In genomic region chr10:60099998-60100747, GRCh38 we compare ENCODE assay signal across 9 cellular contexts.
DNase-seq lines count a peak whose midpoint lies in the region; ATAC-seq and TF ChIP-seq lines count a peak whose summit lies in the region.
"Had no signal": no experiment of that assay in that cellular context is flagged by ENCODE, and none has a peak within 500 bp of the region (broad histone marks: within the 10 kb centered on the region; RNA-seq: fewer than 3 reads in every experiment).

No MANE protein-coding gene starts in this region.

- H3K27me3 ChIP-seq in BE2C (no peaks in the 10 kb centered on the region), heart left ventricle (no peaks in the 10 kb centered on the region)

- DNase-seq in BE2C (peak; percentile 10), NCI-H1092 treated with DMSO at 0.1 percent for 48 hours (lab: John Stamatoyannopoulos, UW) (peak; percentile 8), activated B cell treated with CpG ODN at 0.5 μM for 24 hours (no peak), heart left ventricle (no peak), renal cortical epithelial cell (ENCODE audit: low read depth) (peak; percentile 65), NCI-H187 treated with DMSO at 0.1 percent for 48 hours (lab: John Stamatoyannopoulos, UW) (no peak), SHP77 treated with DMSO at 0.1 percent for 48 hours (lab: John Stamatoyannopoulos, UW) (no peak)

- ATAC-seq in GM18868 (IDR thresholded peaks at IDR 0.05; ENCODE audit: unreplicated experiment) (peak; percentile 49), activated B cell treated with CpG ODN at 0.5 μM for 24 hours (ENCODE audit: low read depth) (no peak), heart left ventricle (peak; percentile 35 to 65 (median 54))

- H3K9me3 ChIP-seq in BE2C, result no peaks in the 10 kb centered on the region
- no peaks in the 10 kb centered on the region for H3K9me3 ChIP-seq in heart left ventricle

- no peak overlapping the region for H3K27ac ChIP-seq in heart left ventricle
- H3K27ac ChIP-seq: epithelial cell of prostate had no signal

- no peaks in the 10 kb centered on the region for H3K9me3 Mint-ChIP-seq in activated B cell treated with CpG ODN at 0.5 μM for 24 hours

- no peaks in the 10 kb centered on the region for H3K4me1 Mint-ChIP-seq in activated B cell treated with CpG ODN at 0.5 μM for 24 hours

- POLR2A ChIA-PET in activated B cell treated with CpG ODN at 0.5 μM for 24 hours (lab: Charles Lee), result interaction anchor here (0.7 kb wide), 1 partner anchor 50 kb away, joined by 5 read pairs; no protein-coding TSS in a partner anchor

- no peak overlapping the region for H3K27ac Mint-ChIP-seq in activated B cell treated with CpG ODN at 0.5 μM for 24 hours

- H3K4me3 Mint-ChIP-seq in activated B cell treated with CpG ODN at 0.5 μM for 24 hours, result no peak overlapping the region

- intact Hi-C loops in activated B cell treated with CpG ODN at 0.5 μM for 24 hours (cut with micrococcal nuclease), result loop anchor here (1.0 to 5.0 kb wide), 9 partner anchors 108 to 669 kb away; no protein-coding TSS in a partner anchor
- intact Hi-C loops in heart left ventricle (cut with DNase I), result loop anchor here (2.0 to 10.0 kb wide), 10 partner anchors 105 to 555 kb away; no protein-coding TSS in a partner anchor

- TF ChIP-seq CTCF in BE2C (IDR thresholded peaks at IDR 0.05; ENCODE audit: low read depth, low read length) (peak; percentile 58), activated B cell treated with CpG ODN at 0.5 μM for 24 hours (IDR thresholded peaks at IDR 0.05) (peak; percentile 70), heart left ventricle (IDR thresholded peaks at IDR 0.05) (peak; percentile 40 to 74 (median 57))

- H3K4me1 ChIP-seq in BE2C (peaks cover 4% of the 10 kb centered on the region; the same call in 1 of the 2 replicates), heart left ventricle (peaks cover 0 to 9% (median 0%) of the 10 kb centered on the region in 12 donors)

- CTCF ChIA-PET in activated B cell treated with CpG ODN at 0.5 μM for 24 hours (lab: Charles Lee), result interaction anchor here (0.6 to 7.0 kb wide), 14 partner anchors 9 to 671 kb away, joined by 3 to 43 read pairs (median 4); no protein-coding TSS in a partner anchor

- H3K36me3 Mint-ChIP-seq in activated B cell treated with CpG ODN at 0.5 μM for 24 hours (ENCODE audit: low read depth), result peaks cover 6% of the 10 kb centered on the region

- no peaks in the 10 kb centered on the region for H3K27me3 Mint-ChIP-seq in activated B cell treated with CpG ODN at 0.5 μM for 24 hours

- no peak for TF ChIP-seq POLR2A in heart left ventricle (IDR thresholded peaks at IDR 0.05)

- H3K36me3 ChIP-seq in BE2C (no peaks in the 10 kb centered on the region), heart left ventricle (peaks cover 0 to 42% (median 4%) of the 10 kb centered on the region in 9 donors)

- 58 to 75% (median 66%) methylated on average over 2 of the region's 2 CpGs for WGBS in heart left ventricle, 4 donors

- H3K4me3 ChIP-seq in BE2C (ENCODE audit: low read depth, low read length) (no peak overlapping the region), heart left ventricle (no peak overlapping the region)

Comparison
In these comparisons a context has a peak if more than half of its experiments do, and no peak if none do; other contexts are left out.
1. DNase-seq: peak in BE2C (single experiment), NCI-H1092 treated with DMSO at 0.1 percent for 48 hours (single experiment) and renal cortical epithelial cell (single experiment); none in activated B cell treated with CpG ODN at 0.5 μM for 24 hours (single experiment), heart left ventricle (0 of 5), NCI-H187 treated with DMSO at 0.1 percent for 48 hours (single experiment) and SHP77 treated with DMSO at 0.1 percent for 48 hours (single experiment).
2. Peak in every context shown above with its lines, with median percentiles within 50 percentile points of each other: CTCF ChIP-seq.